Comparison of ENCODE assay signal across 8 cellular contexts in genomic region chr2:183037281-183037659, GRCh38. TPM values are rescaled to one million over a fixed set of nuclear protein-coding genes. Genes with fewer than 3 reads are reported as not detected.
DNase-seq lines count a peak whose midpoint lies in the region; ATAC-seq, FAIRE-seq and TF ChIP-seq lines count a peak whose summit lies in the region.

No MANE protein-coding gene starts in this region.

- H3K27ac ChIP-seq in body of pancreas (peak overlapping the region; percentile 91 to 99 (median 96)), kidney (ENCODE audit: low read depth in 2 of 2, low read length in 2 of 2) (peak overlapping the region; percentile 96)

- in situ Hi-C loops in Caki2 (cut with HindIII; ENCODE audit: low pct_unique_long_range_greater_than_20kb, low sequenced_read_pairs): no loop called here

- 2 to 7% methylated on average over 3 to 4 of the region's 4 CpGs for WGBS in body of pancreas, 2 donors

- TF ChIP-seq CTCF in body of pancreas (IDR thresholded peaks at IDR 0.05) (no peak), kidney (IDR thresholded peaks at IDR 0.05; ENCODE audit: borderline replicate concordance, extremely low read depth, insufficient read depth) (no peak)

- intact Hi-C loops in body of pancreas (cut with DNase I) (no loop called here), kidney (cut with DNase I) (no loop called here)

- DNase-seq in Caki2 (ENCODE audit: low read depth) (peak; percentile 62), LHCN-M2 (ENCODE audit: low read depth) (peak; percentile 48), body of pancreas (no peak), kidney (no peak), stromal cell of bone marrow (ENCODE audit: low read depth) (peak; percentile 29), germinal center (ENCODE audit: low spot score) (no peak), NCI-H1436 treated with DMSO at 0.1 percent for 48 hours (lab: John Stamatoyannopoulos, UW) (no peak), SHP77 (lab: John Stamatoyannopoulos, UW) (no peak)

- TF ChIP-seq POLR2A in body of pancreas (IDR thresholded peaks at IDR 0.05): no peak

- H3K4me3 ChIP-seq in body of pancreas: peak overlapping the region; percentile 42 to 79
- H3K4me3 ChIP-seq in kidney (ENCODE audit: low read length in 2 of 2): peak overlapping the region; percentile 88 to 92

- peak; percentile 40 for ATAC-seq in body of pancreas

- no peaks in the 10 kb centered on the region for H3K27me3 ChIP-seq in body of pancreas

- H3K9me3 ChIP-seq in body of pancreas: no peaks in the 10 kb centered on the region
- H3K9me3 ChIP-seq in kidney (ENCODE audit: control insufficient read depth in 1 of 2, low read length in 2 of 2): no peaks in the 10 kb centered on the region

- H3K9ac ChIP-seq in kidney (ENCODE audit: low read length in 2 of 2): peak overlapping the region; percentile 85 to 95

- FAIRE-seq in kidney (lab: Jason Lieb, UNC): no peak

- H3K4me1 ChIP-seq in body of pancreas (peaks cover 46% of the 10 kb centered on the region), kidney (ENCODE audit: control insufficient read depth in 1 of 2, insufficient read depth in 1 of 2, low read depth in 1 of 2, low read length in 2 of 2) (peaks cover 6 to 16% of the 10 kb centered on the region in 2 donors)

- no peaks in the 10 kb centered on the region for H3K36me3 ChIP-seq in body of pancreas (replicated peaks in 1 of 2; ENCODE audit: insufficient read depth in 1 of 2, low read depth in 2 of 2)
- H3K36me3 ChIP-seq in kidney (ENCODE audit: control insufficient read depth in 1 of 2, insufficient read depth in 2 of 2, low read length in 2 of 2): no peaks in the 10 kb centered on the region

RNA-seq across cellular contexts. Expression of gene NCKAP1, which starts 1.0 kb away (rescaled TPM):
- 72.8 and 88.9 TPM in 2 replicates for total RNA-seq in Caki2 (2014; rRNA removed; shearing (Covaris generic); ENCODE audit: low replicate concordance)
- total RNA-seq in LHCN-M2 (2014; rRNA removed) (146 and 168 TPM in 2 replicates), body of pancreas (10 to 100 TPM; 19.8 to 59.9 TPM), kidney (140 TPM)
- polyA plus RNA-seq in LHCN-M2 (2012): 51.1 TPM
- 45.4 TPM for polyA plus RNA-seq in kidney (ENCODE audit: insufficient read depth, low read depth, low replicate concordance)

RNA-seq across cellular contexts. Expression of gene DUSP19, which starts 41.3 kb away (rescaled TPM):
- total RNA-seq in Caki2 (2014; rRNA removed; shearing (Covaris generic); ENCODE audit: low replicate concordance): 2.6 and 10.3 TPM in 2 replicates
- 2.8 and 3.5 TPM in 2 replicates for total RNA-seq in LHCN-M2 (2014; rRNA removed)
- 0.87 TPM for polyA plus RNA-seq in LHCN-M2 (2012)
- 1 to 10 TPM; 1.6 to 2.0 TPM for total RNA-seq in body of pancreas
- 4.4 TPM for total RNA-seq in kidney
- polyA plus RNA-seq in kidney (ENCODE audit: insufficient read depth, low read depth, low replicate concordance): 1.8 TPM

Comparison
In these comparisons a context has a peak if more than half of its experiments do, and no peak if none do; other contexts are left out.
1. DNase-seq: peak in Caki2 (single experiment), LHCN-M2 (single experiment) and stromal cell of bone marrow (single experiment); none in body of pancreas (0 of 4), kidney (single experiment), germinal center (single experiment), NCI-H1436 treated with DMSO at 0.1 percent for 48 hours (single experiment) and SHP77 (0 of 2).